ENCODE assay signal across 26 cellular contexts in genomic region chr7:53638517-53638916, GRCh38.
"Had no signal": no experiment of that assay in that cellular context is flagged by ENCODE, and none has a peak within 500 bp of the region (broad histone marks: within the 10 kb centered on the region; RNA-seq: fewer than 3 reads in every experiment).

No MANE protein-coding gene starts in this region.

- DNase-seq: colonic mucosa; cortex of kidney; effector CD8-positive, alpha-beta T cell; effector memory CD8-positive, alpha-beta T cell; endodermal cell; erythroblast; esophagus squamous epithelium; foreskin fibroblast; foreskin melanocyte; gastrocnemius medialis; glutamatergic neuron; head of caudate nucleus; heart right ventricle; hippocampal formation; left cardiac atrium; left lung; left ventricle myocardium superior; lower lobe of right lung; mesenchymal stem cell; mucosa of descending colon; naive B cell had no signal

- H3K9me3 ChIP-seq: colonic mucosa, gastrocnemius medialis had no signal

- FAIRE-seq: endometrium, islet of Langerhans, keratinocyte had no signal

- H3K4me1 ChIP-seq: colonic mucosa, esophagus squamous epithelium, gastrocnemius medialis, heart right ventricle, left lung, lower lobe of right lung had no signal

- H3K27ac ChIP-seq: colonic mucosa, epithelial cell of prostate, esophagus squamous epithelium, gastrocnemius medialis, heart right ventricle, left lung, lower lobe of right lung had no signal

- H3K36me3 ChIP-seq: colonic mucosa, esophagus squamous epithelium, gastrocnemius medialis, heart right ventricle, left lung, lower lobe of right lung had no signal

- ATAC-seq: effector memory CD8-positive, alpha-beta T cell; esophagus mucosa; gastrocnemius medialis; heart right ventricle; left cardiac atrium; left lung; left ventricle myocardium superior; lower lobe of right lung; mucosa of descending colon had no signal

- H3K4me3 ChIP-seq: colonic mucosa, esophagus squamous epithelium, gastrocnemius medialis, heart right ventricle, left lung, lower lobe of right lung, mucosa of descending colon had no signal

- H3K27me3 ChIP-seq: colonic mucosa, esophagus squamous epithelium, gastrocnemius medialis, heart right ventricle, left lung had no signal
